ENCODE assay signal across 8 cellular contexts in the genomic region with DNA sequence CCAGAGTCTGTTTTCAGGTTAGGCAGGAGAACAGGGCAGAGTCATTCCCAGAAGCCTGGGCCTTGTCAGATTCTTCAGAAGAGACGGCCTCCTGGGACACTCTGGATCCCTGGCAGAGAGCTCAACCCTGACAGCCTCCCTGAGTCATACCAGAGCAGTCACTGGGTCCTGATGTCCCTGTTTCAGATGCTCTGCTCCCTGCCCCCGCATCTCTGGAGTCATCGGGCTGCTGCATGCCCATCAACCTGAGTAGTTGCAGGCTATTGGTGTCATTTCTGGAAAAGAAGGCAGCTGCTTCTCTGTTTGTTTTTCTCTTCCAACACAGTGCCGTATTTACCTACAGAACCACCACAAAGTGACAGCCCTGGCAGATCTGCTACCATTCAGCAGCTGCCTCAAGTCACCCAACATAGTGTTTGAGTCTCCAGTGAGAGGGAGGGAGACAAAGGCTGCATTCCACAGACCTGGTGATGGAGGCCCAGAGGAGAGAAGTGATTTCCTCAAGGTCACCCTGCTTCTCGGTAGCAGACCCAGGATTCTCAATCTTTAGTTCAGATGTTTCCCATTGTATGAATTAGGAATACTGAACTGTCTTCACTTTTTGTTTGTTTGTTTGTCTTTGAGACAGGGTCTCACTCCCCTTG.
DNase-seq lines count a peak whose midpoint lies in the region; ATAC-seq and TF ChIP-seq lines count a peak whose summit lies in the region.

No MANE protein-coding gene starts in this region.

- H3K36me3 ChIP-seq in GM06990 (ENCODE audit: control insufficient read depth, insufficient read depth, low read length) (no peaks in the 10 kb centered on the region), left ventricle myocardium inferior (no peaks in the 10 kb centered on the region), OCI-LY7 (ENCODE audit: insufficient read depth, low read length) (no peaks in the 10 kb centered on the region)

- no peaks in the 10 kb centered on the region for H3K27me3 ChIP-seq in GM06990 (replicated peaks; ENCODE audit: control insufficient read depth, insufficient read depth, low read length)
- no peaks in the 10 kb centered on the region for H3K27me3 ChIP-seq in left ventricle myocardium inferior (ENCODE audit: low read depth)

- H3K4me3 ChIP-seq in GM06990 (replicated peaks; ENCODE audit: low read depth, low read length) (no peak overlapping the region), left ventricle myocardium inferior (no peak overlapping the region), OCI-LY7 (ENCODE audit: low read depth, low read length, poor library complexity, severe bottlenecking) (no peak overlapping the region)

- BruUV-seq in OCI-LY7 (replicated peaks; lab: Mats Ljungman, UMichigan), result no TSS peak

- H3K9me3 ChIP-seq in left ventricle myocardium inferior (replicated peaks) (no peaks in the 10 kb centered on the region), OCI-LY7 (ENCODE audit: low read length) (no peaks in the 10 kb centered on the region)

- DNase-seq in GM06990 (ENCODE audit: extremely low read depth, insufficient read length) (peak; percentile 40), NCI-H526 (lab: John Stamatoyannopoulos, UW) (peak; percentile 83 to 85), left ventricle myocardium inferior (peak; percentile 43), OCI-LY7 (ENCODE audit: low spot score) (no peak)
- DNase-seq in activated naive CD4-positive, alpha-beta T cell treated with Interleukin-2 at 50 U/mL for 16 hours, result no peak

- TF ChIP-seq CTCF in GM06990 (IDR thresholded peaks at IDR 0.05; ENCODE audit: insufficient read depth, low read length, poor library complexity, severe bottlenecking) (no peak), left ventricle myocardium inferior (IDR thresholded peaks at IDR 0.05; ENCODE audit: borderline replicate concordance) (no peak), OCI-LY7 (conservative IDR thresholded peaks at IDR 0.05; ENCODE audit: low read length) (no peak)

- intact Hi-C loops in left ventricle myocardium inferior (cut with micrococcal nuclease), result no loop called here
- intact Hi-C loops in OCI-LY7 (cut with micrococcal nuclease; ENCODE audit: unreplicated experiment), result no loop called here

- ATAC-seq in HG02759 (IDR thresholded peaks at IDR 0.05; ENCODE audit: unreplicated experiment), result peak; percentile 53
- ATAC-seq in GM19023 (IDR thresholded peaks at IDR 0.05; ENCODE audit: unreplicated experiment), result no peak
- no peak for ATAC-seq in HG02571 (IDR thresholded peaks at IDR 0.05; ENCODE audit: unreplicated experiment)

- CTCF ChIA-PET in OCI-LY7 (lab: Charles Lee; ENCODE audit: unreplicated experiment), result no interaction called here

- H3K4me1 ChIP-seq in left ventricle myocardium inferior (peaks cover 25% of the 10 kb centered on the region), OCI-LY7 (ENCODE audit: insufficient read depth, low read length, poor library complexity, severe bottlenecking) (no peaks in the 10 kb centered on the region)

- no peak overlapping the region for H3K4me2 ChIP-seq in OCI-LY7 (ENCODE audit: low read length)

- H3K9me2 ChIP-seq in OCI-LY7 (ENCODE audit: insufficient read depth, low read length), result no peaks in the 10 kb centered on the region

- no peak overlapping the region for H2AFZ ChIP-seq in OCI-LY7 (ENCODE audit: low read length)

- POLR2A ChIA-PET in OCI-LY7 (lab: Charles Lee), result interaction anchor here (0.7 kb wide), 1 partner anchor 1688 kb away, joined by 3 read pairs; no protein-coding TSS in a partner anchor

- H3K27ac ChIP-seq in left ventricle myocardium inferior (replicated peaks) (peak overlapping the region; percentile 48), OCI-LY7 (ENCODE audit: low read depth, low read length, poor library complexity, severe bottlenecking) (no peak overlapping the region)

- no peaks in the 10 kb centered on the region for H4K20me1 ChIP-seq in OCI-LY7 (ENCODE audit: insufficient read depth, low read length)

- H3K79me2 ChIP-seq in OCI-LY7 (ENCODE audit: insufficient read depth, low read depth, low read length), result no peaks in the 10 kb centered on the region

Comparison
In these comparisons a context has a peak if more than half of its experiments do, and no peak if none do; other contexts are left out.
1. DNase-seq: peak in GM06990 (single experiment), NCI-H526 (2 of 2) and left ventricle myocardium inferior (single experiment); none in OCI-LY7 (single experiment) and activated naive CD4-positive, alpha-beta T cell treated with Interleukin-2 at 50 U/mL for 16 hours (single experiment).